In genomic region chr1:19311503-19311930, GRCh38 we compare ENCODE assay signal across 7 cellular contexts. TPM values are rescaled to one million over a fixed set of nuclear protein-coding genes. Genes with fewer than 3 reads are reported as not detected.
A peak's percentile ranks its signal among the peaks of the same experiment; 100 is the strongest.
DNase-seq lines count a peak whose midpoint lies in the region; ATAC-seq and TF ChIP-seq lines count a peak whose summit lies in the region.

No MANE protein-coding gene starts in this region.

- ATAC-seq in GM18907 (IDR thresholded peaks at IDR 0.05; ENCODE audit: unreplicated experiment) (peak; percentile 14), HG03175 (IDR thresholded peaks at IDR 0.05; ENCODE audit: unreplicated experiment) (peak; percentile 4), left cardiac atrium (peak; percentile 25 to 27), gastrocnemius medialis (peak; percentile 48 to 50)

- H3K4me1 ChIP-seq in gastrocnemius medialis = peaks cover 19 to 20% of the 10 kb centered on the region in 2 donors

- no peaks in the 10 kb centered on the region for H3K9me3 Mint-ChIP-seq in activated T-cell treated with anti-CD3 and anti-CD28 coated beads, Interleukin-2, amount 50 U/mL, for 24 hours

- peak overlapping the region; percentile 87 for H3K4me3 Mint-ChIP-seq in activated T-cell treated with anti-CD3 and anti-CD28 coated beads, Interleukin-2, amount 50 U/mL, for 24 hours

- H3K9me3 ChIP-seq in gastrocnemius medialis = no peaks in the 10 kb centered on the region

- peaks cover 31% of the 10 kb centered on the region for H3K36me3 Mint-ChIP-seq in activated T-cell treated with anti-CD3 and anti-CD28 coated beads, Interleukin-2, amount 50 U/mL, for 24 hours (ENCODE audit: low read depth)

- peak overlapping the region; percentile 69 to 97 (median 80) for H3K4me3 ChIP-seq in gastrocnemius medialis

- in situ Hi-C loops in gastrocnemius medialis (cut with MboI; ENCODE audit: low sequenced_read_pairs in 4 of 4) = no loop called here

- H3K36me3 ChIP-seq in gastrocnemius medialis = peaks cover 0 to 20% of the 10 kb centered on the region in 2 donors

- peak overlapping the region; percentile 87 for H3K27ac Mint-ChIP-seq in activated T-cell treated with anti-CD3 and anti-CD28 coated beads, Interleukin-2, amount 50 U/mL, for 24 hours

- intact Hi-C loops in left cardiac atrium (cut with DNase I) (no loop called here), gastrocnemius medialis (cut with DNase I; ENCODE audit: low total_unique reads) (loop anchor here (5.0 to 10.0 kb wide), 2 partner anchors 59 to 343 kb away; partner anchors contain the start of genes EMC1 and MRTO4)

- peak overlapping the region; percentile 63 to 97 (median 84) for H3K27ac ChIP-seq in gastrocnemius medialis

- DNase-seq in activated T-cell treated with anti-CD3 and anti-CD28 coated beads, Interleukin-2, amount 50 U/mL, for 24 hours = peak; percentile 58
- DNase-seq in left cardiac atrium = no peak
- DNase-seq in gastrocnemius medialis = peak in 1 of 2 donors; percentile 41
- no peak for DNase-seq in HCEC 1CT
- DNase-seq in middle frontal gyrus (ENCODE audit: extremely low spot score, low spot score) = no peak

- H3K4me1 Mint-ChIP-seq in activated T-cell treated with anti-CD3 and anti-CD28 coated beads, Interleukin-2, amount 50 U/mL, for 24 hours (ENCODE audit: low read depth) = peaks cover 44% of the 10 kb centered on the region

- no peak for TF ChIP-seq POLR2A in gastrocnemius medialis (IDR thresholded peaks at IDR 0.05)

- no peak for TF ChIP-seq CTCF in gastrocnemius medialis (IDR thresholded peaks at IDR 0.05 in 4 of 5, conservative IDR thresholded peaks at IDR 0.05 in 1 of 5)

- H3K27me3 ChIP-seq in gastrocnemius medialis = no peaks in the 10 kb centered on the region

- H3K27me3 Mint-ChIP-seq in activated T-cell treated with anti-CD3 and anti-CD28 coated beads, Interleukin-2, amount 50 U/mL, for 24 hours = no peaks in the 10 kb centered on the region

RNA-seq across cellular contexts. Expression of gene AKR7A2, which starts 0.4 kb away (rescaled TPM):
- total RNA-seq in left cardiac atrium = 10 to 100 TPM; 31.3 to 32.9 TPM
- 10 to 100 TPM; 45.4 to 80.2 (median 60.2) TPM for total RNA-seq in gastrocnemius medialis

RNA-seq across cellular contexts. Expression of gene SLC66A1, which starts 0.6 kb away (rescaled TPM):
- total RNA-seq in left cardiac atrium = 1 to 10 TPM; 7.6 to 8.2 TPM
- 10 to 100 TPM; 13.9 to 30.0 (median 19.3) TPM for total RNA-seq in gastrocnemius medialis

RNA-seq across cellular contexts. Expression of gene AKR7A3, which starts 22.9 kb away (rescaled TPM):
- total RNA-seq in left cardiac atrium (under 1 TPM in 1 of 2 donors, not detected in 1; 0.12 TPM), gastrocnemius medialis (under 1 TPM; 0.17 to 0.61 (median 0.32) TPM)

RNA-seq across cellular contexts. Expression of gene MRTO4, which starts 59.9 kb away (rescaled TPM):
- total RNA-seq in left cardiac atrium = 10 to 100 TPM; 11.8 to 21.3 TPM
- 10 to 100 TPM; 19.2 to 28.8 (median 26.7) TPM for total RNA-seq in gastrocnemius medialis
